8 cellular contexts compared by ENCODE assay signal in the genomic region with DNA sequence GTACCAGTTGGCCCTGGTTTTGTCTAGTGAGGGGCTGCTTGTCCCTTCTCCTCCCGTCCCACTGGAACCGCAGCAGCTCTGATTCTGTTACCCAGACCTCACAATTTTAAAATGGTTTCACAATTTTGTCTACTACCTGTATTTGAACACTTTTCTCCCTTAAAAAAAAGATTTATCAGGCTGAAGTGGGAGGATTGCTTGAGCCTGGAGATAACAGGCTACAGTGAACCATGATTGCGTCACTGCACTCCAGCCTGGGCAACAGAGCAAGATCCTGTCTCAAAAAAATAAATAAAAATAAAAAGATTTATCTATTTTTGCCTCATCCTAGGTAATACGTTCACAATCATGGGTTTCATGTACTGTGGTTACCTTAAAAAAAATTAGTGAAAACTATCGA. TPM values are rescaled to one million over a fixed set of nuclear protein-coding genes. Genes with fewer than 3 reads are reported as not detected.
A peak's percentile ranks its signal among the peaks of the same experiment; 100 is the strongest.
DNase-seq lines count a peak whose midpoint lies in the region; ATAC-seq and TF ChIP-seq lines count a peak whose summit lies in the region.

No MANE protein-coding gene starts in this region.

- no peaks in the 10 kb centered on the region for H3K9me3 Mint-ChIP-seq in natural killer cell treated with Interleukin-12 subunit alpha and Interleukin-12 subunit beta and Interleukin-15 and Interleukin-18, amount 100 ng/mL, for 72 hours

- H3K27me3 Mint-ChIP-seq in natural killer cell treated with Interleukin-12 subunit alpha and Interleukin-12 subunit beta and Interleukin-15 and Interleukin-18, amount 100 ng/mL, for 72 hours: no peaks in the 10 kb centered on the region

- peak overlapping the region; percentile 57 for H3K4me3 ChIP-seq in BE2C (ENCODE audit: low read depth, low read length)
- H3K4me3 ChIP-seq in Loucy (ENCODE audit: low read length, poor library complexity, severe bottlenecking): peak overlapping the region; percentile 84
- H3K4me3 ChIP-seq in colonic mucosa: peak overlapping the region; percentile 89

- TF ChIP-seq CTCF in BE2C (IDR thresholded peaks at IDR 0.05; ENCODE audit: low read depth, low read length) (no peak), Loucy (conservative IDR thresholded peaks at IDR 0.05; ENCODE audit: low read length) (no peak), colonic mucosa (IDR thresholded peaks at IDR 0.05) (no peak)

- H4K20me1 ChIP-seq in Loucy (ENCODE audit: insufficient read depth, low read length, poor library complexity, severe bottlenecking): peaks cover 27% of the 10 kb centered on the region

- peaks cover 8% of the 10 kb centered on the region for H3K36me3 ChIP-seq in BE2C
- no peaks in the 10 kb centered on the region for H3K36me3 ChIP-seq in Loucy (ENCODE audit: insufficient read depth, low read length)
- no peaks in the 10 kb centered on the region for H3K36me3 ChIP-seq in colonic mucosa

- H3K4me1 ChIP-seq in BE2C (no peaks in the 10 kb centered on the region), Loucy (ENCODE audit: insufficient read depth, low read length, poor library complexity, severe bottlenecking) (peaks cover 20% of the 10 kb centered on the region), colonic mucosa (peaks cover 21% of the 10 kb centered on the region)

- H3K79me2 ChIP-seq in Loucy (ENCODE audit: insufficient read depth, low read length): peaks cover 28% of the 10 kb centered on the region

- H3K4me1 Mint-ChIP-seq in natural killer cell treated with Interleukin-12 subunit alpha and Interleukin-12 subunit beta and Interleukin-15 and Interleukin-18, amount 100 ng/mL, for 72 hours (ENCODE audit: low read depth in 2 of 2): peaks cover 16 to 19% of the 10 kb centered on the region in 2 donors

- no peaks in the 10 kb centered on the region for H3F3A ChIP-seq in Loucy (ENCODE audit: low read depth)

- peak overlapping the region; percentile 99 for H3K4me3 Mint-ChIP-seq in natural killer cell treated with Interleukin-12 subunit alpha and Interleukin-12 subunit beta and Interleukin-15 and Interleukin-18, amount 100 ng/mL, for 72 hours

- H3K9me2 ChIP-seq in Loucy (replicated peaks; ENCODE audit: low read depth, low read length): no peaks in the 10 kb centered on the region

- peak overlapping the region; percentile 90 for H3K4me2 ChIP-seq in Loucy (ENCODE audit: low read depth, low read length, poor library complexity, severe bottlenecking)

- no peaks in the 10 kb centered on the region for H3K36me3 Mint-ChIP-seq in natural killer cell treated with Interleukin-12 subunit alpha and Interleukin-12 subunit beta and Interleukin-15 and Interleukin-18, amount 100 ng/mL, for 72 hours

- H3K9ac ChIP-seq in Loucy (ENCODE audit: low read depth, low read length, poor library complexity, severe bottlenecking) (peak overlapping the region; percentile 89), colonic mucosa (ENCODE audit: low read depth in 2 of 2, low read length in 2 of 2) (peak overlapping the region; percentile 76 to 89)

- no peaks in the 10 kb centered on the region for H3K27me3 ChIP-seq in BE2C
- H3K27me3 ChIP-seq in Loucy (ENCODE audit: insufficient read depth, low read length, poor library complexity, severe bottlenecking): no peaks in the 10 kb centered on the region
- no peaks in the 10 kb centered on the region for H3K27me3 ChIP-seq in colonic mucosa

- H3K27ac Mint-ChIP-seq in natural killer cell treated with Interleukin-12 subunit alpha and Interleukin-12 subunit beta and Interleukin-15 and Interleukin-18, amount 100 ng/mL, for 72 hours: peak overlapping the region; percentile 93 to 97

- H2AFZ ChIP-seq in Loucy (ENCODE audit: low read length): peak overlapping the region; percentile 88; the same call in 1 of the 2 replicates

- ATAC-seq in natural killer cell treated with Interleukin-12 subunit alpha and Interleukin-12 subunit beta and Interleukin-15 and Interleukin-18, amount 100 ng/mL, for 72 hours: no peak
- no peak for ATAC-seq in GM18502 (IDR thresholded peaks at IDR 0.05; ENCODE audit: poor library complexity, unreplicated experiment)

- intact Hi-C loops in colonic mucosa (cut with DNase I): loop anchor here (10.0 kb wide), 1 partner anchor 73 kb away; a partner anchor contains a TSS

- H3K27ac ChIP-seq in colonic mucosa: peak overlapping the region; percentile 89

- DNase-seq in BE2C (no peak), colonic mucosa (no peak), NCI-H146 (lab: John Stamatoyannopoulos, UW) (no peak), COR-L47 (lab: John Stamatoyannopoulos, UW) (no peak), NCI-H748 treated with DMSO at 0.1 percent for 48 hours (lab: John Stamatoyannopoulos, UW) (no peak)
- DNase-seq in natural killer cell treated with Interleukin-12 subunit alpha and Interleukin-12 subunit beta and Interleukin-15 and Interleukin-18, amount 100 ng/mL, for 72 hours (ENCODE audit: low spot score): no peak

- H3K9me3 ChIP-seq in BE2C (no peaks in the 10 kb centered on the region), Loucy (ENCODE audit: insufficient read depth, low read depth, low read length) (no peaks in the 10 kb centered on the region), colonic mucosa (no peaks in the 10 kb centered on the region)

RNA-seq across cellular contexts. Expression of a gene that starts 1.4 kb away (rescaled TPM):
- 65.5 TPM for polyA plus RNA-seq in BE2C (2012; ENCODE audit: insufficient read depth, insufficient read length, low read depth)
- 10 to 100 TPM; 20.3 to 29.7 TPM for total RNA-seq in colonic mucosa
- 10 to 100 TPM; 14.5 to 18.2 TPM for total RNA-seq in natural killer cell treated with Interleukin-12 subunit alpha and Interleukin-12 subunit beta and Interleukin-15 and Interleukin-18, amount 100 ng/mL, for 72 hours

RNA-seq across cellular contexts. Expression of a gene that starts 15.1 kb away (rescaled TPM):
- 12.4 TPM for polyA plus RNA-seq in BE2C (2012; ENCODE audit: insufficient read depth, insufficient read length, low read depth)
- 1 to 10 TPM; 8.9 to 9.0 TPM for total RNA-seq in colonic mucosa
- 10 to 100 TPM; 10.6 to 14.9 TPM for total RNA-seq in natural killer cell treated with Interleukin-12 subunit alpha and Interleukin-12 subunit beta and Interleukin-15 and Interleukin-18, amount 100 ng/mL, for 72 hours

RNA-seq across cellular contexts. Expression of a gene that starts 23.2 kb away (rescaled TPM):
- not detected for polyA plus RNA-seq in BE2C (2012; ENCODE audit: insufficient read depth, insufficient read length, low read depth)
- total RNA-seq in colonic mucosa: 10 to 100 TPM; 48.5 to 55.9 TPM
- total RNA-seq in natural killer cell treated with Interleukin-12 subunit alpha and Interleukin-12 subunit beta and Interleukin-15 and Interleukin-18, amount 100 ng/mL, for 72 hours: under 1 TPM in 1 of 2 donors, not detected in 1; 0.19 TPM

RNA-seq across cellular contexts. Expression of a gene that starts 24.4 kb away (rescaled TPM):
- 49.4 TPM for polyA plus RNA-seq in BE2C (2012; ENCODE audit: insufficient read depth, insufficient read length, low read depth)
- total RNA-seq in colonic mucosa: 100 to 1,000 TPM in 1 of 2 donors, 10 to 100 TPM in 1; 55.7 to 101 TPM
- 100 to 1,000 TPM; 107 to 217 TPM for total RNA-seq in natural killer cell treated with Interleukin-12 subunit alpha and Interleukin-12 subunit beta and Interleukin-15 and Interleukin-18, amount 100 ng/mL, for 72 hours

RNA-seq across cellular contexts. Expression of a gene that starts 27.3 kb away (rescaled TPM):
- not detected for polyA plus RNA-seq in BE2C (2012; ENCODE audit: insufficient read depth, insufficient read length, low read depth)
- not detected for total RNA-seq in colonic mucosa
- not detected for total RNA-seq in natural killer cell treated with Interleukin-12 subunit alpha and Interleukin-12 subunit beta and Interleukin-15 and Interleukin-18, amount 100 ng/mL, for 72 hours

Comparison
In these comparisons a context has a peak if more than half of its experiments do, and no peak if none do; other contexts are left out.
1. RNA of a gene that starts 23.2 kb away (total RNA-seq): 48.5 to 55.9 TPM in colonic mucosa; 0.19 TPM in natural killer cell treated with Interleukin-12 subunit alpha and Interleukin-12 subunit beta and Interleukin-15 and Interleukin-18, amount 100 ng/mL, for 72 hours; every median in the first group is over 10 times any median in the second.
2. Peak in every context shown above with its lines, with median percentiles within 50 percentile points of each other: H3K4me3 ChIP-seq.